ENCODE assay signal across 9 cellular contexts in genomic region chr18:9711361-9712129, GRCh38. TPM values are rescaled to one million over a fixed set of nuclear protein-coding genes. Genes with fewer than 3 reads are reported as not detected.
DNase-seq lines count a peak whose midpoint lies in the region; ATAC-seq and TF ChIP-seq lines count a peak whose summit lies in the region.
"Had no signal": no experiment of that assay in that cellular context is flagged by ENCODE, and none has a peak within 500 bp of the region (broad histone marks: within the 10 kb centered on the region; RNA-seq: fewer than 3 reads in every experiment).

No MANE protein-coding gene starts in this region.

- H3K4me3 ChIP-seq in thoracic aorta, result peak overlapping the region; percentile 96

- CTCF ChIA-PET in activated CD8-positive, alpha-beta memory T cell treated with anti-CD3 and anti-CD28 coated beads, Interleukin-2, amount 10 ng/mL, durations not matched to agents 7 days and 5 days (lab: Charles Lee), result interaction anchor here (0.8 kb wide), 1 partner anchor 99 kb away, joined by 3 read pairs; no protein-coding TSS in a partner anchor
- CTCF ChIA-PET in activated CD4-positive, alpha-beta memory T cell treated with anti-CD3 and anti-CD28 coated beads for 36 hours (lab: Charles Lee), result interaction anchor here (0.6 to 1.3 kb wide), 2 partner anchors 99 to 576 kb away, joined by 3 to 4 read pairs; no protein-coding TSS in a partner anchor

- peaks cover 29 to 40% of the 10 kb centered on the region in 2 donors for H3K4me1 ChIP-seq in thoracic aorta (ENCODE audit: control insufficient read depth in 1 of 2, low read depth in 2 of 2)

- peak overlapping the region; percentile 21 to 93 for H3K27ac ChIP-seq in thoracic aorta

- no peak for TF ChIP-seq CTCF in thoracic aorta (IDR thresholded peaks at IDR 0.05)

- H3K27ac Mint-ChIP-seq in activated CD8-positive, alpha-beta memory T cell treated with anti-CD3 and anti-CD28 coated beads, Interleukin-2, amount 10 ng/mL, durations not matched to agents 7 days and 5 days, result peak overlapping the region; percentile 7
- no peak overlapping the region for H3K27ac Mint-ChIP-seq in activated CD4-positive, alpha-beta memory T cell treated with anti-CD3 and anti-CD28 coated beads for 36 hours

- intact Hi-C loops in activated CD4-positive, alpha-beta memory T cell treated with anti-CD3 and anti-CD28 coated beads for 36 hours (cut with micrococcal nuclease), result loop anchor here (2.0 to 5.0 kb wide), 2 partner anchors 39 to 151 kb away; no protein-coding TSS in a partner anchor
- intact Hi-C loops in posterior vena cava (cut with DNase I), result loop anchor here in 1 of 2 donors (10.0 kb wide), 1 partner anchor 203 kb away; the partner anchor contains the start of gene VAPA

- H3K9me3 ChIP-seq in thoracic aorta, result no peaks in the 10 kb centered on the region

- peaks cover 2% of the 10 kb centered on the region for H3K36me3 Mint-ChIP-seq in activated CD8-positive, alpha-beta memory T cell treated with anti-CD3 and anti-CD28 coated beads, Interleukin-2, amount 10 ng/mL, durations not matched to agents 7 days and 5 days
- H3K36me3 Mint-ChIP-seq in activated CD4-positive, alpha-beta memory T cell treated with anti-CD3 and anti-CD28 coated beads for 36 hours, result no peaks in the 10 kb centered on the region

- H3K4me3 Mint-ChIP-seq in activated CD8-positive, alpha-beta memory T cell treated with anti-CD3 and anti-CD28 coated beads, Interleukin-2, amount 10 ng/mL, durations not matched to agents 7 days and 5 days, result no peak overlapping the region
- H3K4me3 Mint-ChIP-seq in activated CD4-positive, alpha-beta memory T cell treated with anti-CD3 and anti-CD28 coated beads for 36 hours, result no peak overlapping the region

- no peaks in the 10 kb centered on the region for H3K36me3 ChIP-seq in thoracic aorta

- H3K4me1 Mint-ChIP-seq in activated CD8-positive, alpha-beta memory T cell treated with anti-CD3 and anti-CD28 coated beads, Interleukin-2, amount 10 ng/mL, durations not matched to agents 7 days and 5 days, result peaks cover 35% of the 10 kb centered on the region
- peaks cover 17% of the 10 kb centered on the region for H3K4me1 Mint-ChIP-seq in activated CD4-positive, alpha-beta memory T cell treated with anti-CD3 and anti-CD28 coated beads for 36 hours (ENCODE audit: low read depth)

- H3K27me3 Mint-ChIP-seq in activated CD8-positive, alpha-beta memory T cell treated with anti-CD3 and anti-CD28 coated beads, Interleukin-2, amount 10 ng/mL, durations not matched to agents 7 days and 5 days, result peaks cover 87% of the 10 kb centered on the region
- peaks cover 74% of the 10 kb centered on the region for H3K27me3 Mint-ChIP-seq in activated CD4-positive, alpha-beta memory T cell treated with anti-CD3 and anti-CD28 coated beads for 36 hours

- POLR2A ChIA-PET in activated CD4-positive, alpha-beta memory T cell treated with anti-CD3 and anti-CD28 coated beads for 36 hours (lab: Charles Lee), result no interaction called here

- no peaks in the 10 kb centered on the region for H3K9me3 Mint-ChIP-seq in activated CD8-positive, alpha-beta memory T cell treated with anti-CD3 and anti-CD28 coated beads, Interleukin-2, amount 10 ng/mL, durations not matched to agents 7 days and 5 days (ENCODE audit: low read depth)
- H3K9me3 Mint-ChIP-seq in activated CD4-positive, alpha-beta memory T cell treated with anti-CD3 and anti-CD28 coated beads for 36 hours, result no peaks in the 10 kb centered on the region

- peak; percentile 61 for ATAC-seq in activated CD8-positive, alpha-beta memory T cell treated with anti-CD3 and anti-CD28 coated beads, Interleukin-2, amount 10 ng/mL, durations not matched to agents 7 days and 5 days
- ATAC-seq in HG03097 (IDR thresholded peaks at IDR 0.05; ENCODE audit: low FRiP score, unreplicated experiment), result peak; percentile 50
- ATAC-seq in thoracic aorta (ENCODE audit: insufficient number of reproducible peaks, low FRiP score, low read depth), result no peak

- peak; percentile 55 for DNase-seq in activated CD8-positive, alpha-beta memory T cell treated with anti-CD3 and anti-CD28 coated beads, Interleukin-2, amount 10 ng/mL, durations not matched to agents 7 days and 5 days
- DNase-seq in activated CD8-positive, alpha-beta memory T cell treated with anti-CD3 and anti-CD28 coated beads, Interleukin-2, amount 50 U/mL, for 4 hours, result no peak
- peak; percentile 38 for DNase-seq in activated CD4-positive, alpha-beta memory T cell treated with anti-CD3 and anti-CD28 coated beads for 36 hours
- DNase-seq in thoracic aorta (ENCODE audit: low spot score) (no peak), posterior vena cava (ENCODE audit: low spot score) (no peak), NCI-H2107 (lab: John Stamatoyannopoulos, UW) (no peak), HuH-7.5 (ENCODE audit: low spot score) (no peak)
- DNase-seq: cortex of kidney had no signal

- H3K27me3 ChIP-seq in thoracic aorta (replicated peaks; ENCODE audit: insufficient read depth), result no peaks in the 10 kb centered on the region

RNA-seq across cellular contexts. Expression of gene RAB31, which starts 3.4 kb away (rescaled TPM):
- total RNA-seq in activated CD8-positive, alpha-beta memory T cell treated with anti-CD3 and anti-CD28 coated beads, Interleukin-2, amount 10 ng/mL, durations not matched to agents 7 days and 5 days, result not detected
- total RNA-seq in activated CD4-positive, alpha-beta memory T cell treated with anti-CD3 and anti-CD28 coated beads for 36 hours, result under 1 TPM; 0.58 to 0.71 TPM
- total RNA-seq in thoracic aorta (100 to 1,000 TPM in 1 of 2 donors, 10 to 100 TPM in 1; 92.9 to 110 TPM), posterior vena cava (100 to 1,000 TPM; 107 to 141 TPM)

Comparison
In these comparisons a context has a peak if more than half of its experiments do, and no peak if none do; other contexts are left out.
1. DNase-seq: peak in activated CD8-positive, alpha-beta memory T cell treated with anti-CD3 and anti-CD28 coated beads, Interleukin-2, amount 10 ng/mL, durations not matched to agents 7 days and 5 days (single experiment) and activated CD4-positive, alpha-beta memory T cell treated with anti-CD3 and anti-CD28 coated beads for 36 hours (single experiment); none in activated CD8-positive, alpha-beta memory T cell treated with anti-CD3 and anti-CD28 coated beads, Interleukin-2, amount 50 U/mL, for 4 hours (single experiment), thoracic aorta (single experiment), posterior vena cava (single experiment), NCI-H2107 (single experiment) and HuH-7.5 (single experiment).
2. RNA of gene RAB31, which starts 3.4 kb away (total RNA-seq): 107 to 141 TPM in posterior vena cava and 92.9 to 110 TPM in thoracic aorta; 0.58 to 0.71 TPM in activated CD4-positive, alpha-beta memory T cell treated with anti-CD3 and anti-CD28 coated beads for 36 hours and not detected in activated CD8-positive, alpha-beta memory T cell treated with anti-CD3 and anti-CD28 coated beads, Interleukin-2, amount 10 ng/mL, durations not matched to agents 7 days and 5 days; every median in the first group is over 10 times any median in the second.